In genomic region chr12:111867531-111867930, GRCh38 we compare ENCODE assay signal across 20 cellular contexts. TPM values are rescaled to one million over a fixed set of nuclear protein-coding genes. Genes with fewer than 3 reads are reported as not detected.
DNase-seq lines count a peak whose midpoint lies in the region; ATAC-seq, FAIRE-seq and TF ChIP-seq lines count a peak whose summit lies in the region.
"Had no signal": no experiment of that assay in that cellular context is flagged by ENCODE, and none has a peak within 500 bp of the region (broad histone marks: within the 10 kb centered on the region; RNA-seq: fewer than 3 reads in every experiment).

No MANE protein-coding gene starts in this region.

- H2BK12ac ChIP-seq in H1 (ENCODE audit: low read depth, low read length) = no peak overlapping the region
- H2BK12ac ChIP-seq in trophoblast cell (ENCODE audit: low read length) = no peak overlapping the region

- H3K4me1 ChIP-seq in H1 (replicated peaks in 1 of 4; ENCODE audit: control insufficient read depth in 3 of 4, insufficient read depth in 4 of 4, low read length in 3 of 4) (peaks cover 6 to 32% (median 19%) of the 10 kb centered on the region in 4 experiments), trophoblast cell (ENCODE audit: control insufficient read depth in 1 of 2, insufficient read depth in 2 of 2, low read length in 2 of 2) (no peaks in the 10 kb centered on the region)

- FAIRE-seq in H1 (lab: Jason Lieb, UNC) = no peak
- FAIRE-seq: H54 had no signal

- H3K4me2 ChIP-seq in H1 (ENCODE audit: insufficient read depth in 1 of 2, low read depth in 2 of 2, low read length in 2 of 2) = peak overlapping the region; percentile 53 to 58
- H3K4me2 ChIP-seq in trophoblast cell (ENCODE audit: low read length) = no peak overlapping the region

- POLR2A ChIA-PET in H1 (lab: Charles Lee; ENCODE audit: partially characterized antibody) = interaction anchor here (0.9 to 4.2 kb wide), 6 partner anchors 13 to 146 kb away, joined by 4 to 32 read pairs (median 6); partner anchors contain the start of genes ERP29 and MAPKAPK5

- peaks cover 3% of the 10 kb centered on the region for H3K4me1 Mint-ChIP-seq in activated naive CD4-positive, alpha-beta T cell treated with anti-CD3 and anti-CD28 coated beads for 36 hours (ENCODE audit: low read depth)
- H3K4me1 Mint-ChIP-seq in stimulated activated naive B cell treated with anti-CD40 and anti-IgM and Interleukin-4, amounts not matched to agents 10 μg/mL and 1 μg/mL and 100 μg/mL, for 72 hours = peaks cover 0 to 3% of the 10 kb centered on the region in 2 donors

- no peak overlapping the region for H4K8ac ChIP-seq in H1 (ENCODE audit: extremely low read depth, insufficient read depth, low read length)
- no peak overlapping the region for H4K8ac ChIP-seq in trophoblast cell (ENCODE audit: low read depth, low read length)

- H2AFZ ChIP-seq in H1 (ENCODE audit: low read length) (no peak overlapping the region), trophoblast cell (ENCODE audit: insufficient read depth, low read length, poor library complexity) (no peak overlapping the region)

- no peaks in the 10 kb centered on the region for H3K27me3 ChIP-seq in H1 (replicated peaks in 1 of 4; ENCODE audit: control insufficient read depth in 3 of 4, extremely low read depth in 1 of 4, insufficient read depth in 3 of 4, low read length in 3 of 4)
- no peaks in the 10 kb centered on the region for H3K27me3 ChIP-seq in trophoblast cell (ENCODE audit: insufficient read depth, low read length)

- peak overlapping the region; percentile 14 for H3K14ac ChIP-seq in H1 (ENCODE audit: insufficient read length)
- H3K14ac ChIP-seq in trophoblast cell (ENCODE audit: low read length) = no peak overlapping the region

- H2BK5ac ChIP-seq in H1 (ENCODE audit: low read depth, low read length) (peak overlapping the region; percentile 55; the same call in 1 of the 2 replicates), trophoblast cell (ENCODE audit: low read depth, low read length, poor library complexity) (no peak overlapping the region)

- peak overlapping the region; percentile 3 to 57 for H3K27ac Mint-ChIP-seq in activated naive CD4-positive, alpha-beta T cell treated with anti-CD3 and anti-CD28 coated beads, Interleukin-2, amount 50 U/mL, for 72 hours
- no peak overlapping the region for H3K27ac Mint-ChIP-seq in activated naive CD4-positive, alpha-beta T cell treated with anti-CD3 and anti-CD28 coated beads for 36 hours
- no peak overlapping the region for H3K27ac Mint-ChIP-seq in stimulated activated naive B cell treated with anti-CD40 and anti-IgM and Interleukin-4, amounts not matched to agents 10 μg/mL and 1 μg/mL and 100 μg/mL, for 72 hours

- no peak for TF ChIP-seq RAD21 in H1 (IDR thresholded peaks at IDR 0.05 in 1 of 2, conservative IDR thresholded peaks at IDR 0.05 in 1 of 2; ENCODE audit: low read depth in 2 of 2, low read length in 2 of 2)

- H3K4ac ChIP-seq in H1 (replicated peaks; ENCODE audit: insufficient read length, low read depth, low read length) (no peak overlapping the region), trophoblast cell (ENCODE audit: low read depth, low read length) (no peak overlapping the region)

- CTCF ChIA-PET in activated naive CD4-positive, alpha-beta T cell treated with anti-CD3 and anti-CD28 coated beads for 36 hours (lab: Charles Lee) = no interaction called here
- CTCF ChIA-PET in H1 (lab: Charles Lee; ENCODE audit: partially characterized antibody) = interaction anchor here (0.8 to 1.7 kb wide), 5 partner anchors 23 to 331 kb away, joined by 3 read pairs; no protein-coding TSS in a partner anchor

- no peak overlapping the region for H4K12ac ChIP-seq in trophoblast cell (ENCODE audit: low read depth, low read length)

- H2AK5ac ChIP-seq in H1 (ENCODE audit: low read depth, low read length) (0 out of 2 replicates have a peak overlapping the region, but pooled peaks have one; percentile 11), trophoblast cell (ENCODE audit: low read length) (no peak overlapping the region)

- no peaks in the 10 kb centered on the region for H4K20me1 ChIP-seq in H1 (replicated peaks in 1 of 2; ENCODE audit: control insufficient read depth in 1 of 2, insufficient read depth in 2 of 2, low read length in 2 of 2)

- H3K9me3 Mint-ChIP-seq in activated naive CD4-positive, alpha-beta T cell treated with anti-CD3 and anti-CD28 coated beads, Interleukin-2, amount 50 U/mL, for 72 hours = no peaks in the 10 kb centered on the region
- H3K9me3 Mint-ChIP-seq in activated naive CD4-positive, alpha-beta T cell treated with anti-CD3 and anti-CD28 coated beads for 36 hours = no peaks in the 10 kb centered on the region
- peaks cover 0 to 3% of the 10 kb centered on the region in 2 donors for H3K9me3 Mint-ChIP-seq in stimulated activated naive B cell treated with anti-CD40 and anti-IgM and Interleukin-4, amounts not matched to agents 10 μg/mL and 1 μg/mL and 100 μg/mL, for 72 hours
- H3K9me3 Mint-ChIP-seq: IgD-negative memory B cell had no signal

- peak overlapping the region; percentile 12; the same call in 1 of the 2 replicates for H3K27ac ChIP-seq in SK-N-MC
- peak overlapping the region; percentile 70; the same call in 1 of the 2 replicates for H3K27ac ChIP-seq in H1 (ENCODE audit: low read depth, low read length)
- no peak overlapping the region for H3K27ac ChIP-seq in trophoblast cell (ENCODE audit: low read depth, low read length)

- no peaks in the 10 kb centered on the region for H3K27me3 Mint-ChIP-seq in activated naive CD4-positive, alpha-beta T cell treated with anti-CD3 and anti-CD28 coated beads for 36 hours (ENCODE audit: low read depth)
- no peaks in the 10 kb centered on the region for H3K27me3 Mint-ChIP-seq in stimulated activated naive B cell treated with anti-CD40 and anti-IgM and Interleukin-4, amounts not matched to agents 10 μg/mL and 1 μg/mL and 100 μg/mL, for 72 hours
- H3K27me3 Mint-ChIP-seq: IgD-negative memory B cell had no signal

- H4K5ac ChIP-seq in H1 (ENCODE audit: insufficient read length, low read depth, low read length) = peak overlapping the region; percentile 80

- H2BK15ac ChIP-seq in H1 (ENCODE audit: low read length) = 0 out of 2 replicates have a peak overlapping the region, but pooled peaks have one; percentile 6

- H3K9ac ChIP-seq in SK-N-MC (ENCODE audit: insufficient read length) (no peak overlapping the region), H1 (replicated peaks in 1 of 4; ENCODE audit: extremely low read depth in 1 of 4, low read depth in 3 of 4, low read length in 3 of 4) (no peak overlapping the region), trophoblast cell (ENCODE audit: low read length) (no peak overlapping the region)

- intact Hi-C loops in activated naive CD4-positive, alpha-beta T cell treated with anti-CD3 and anti-CD28 coated beads for 36 hours (cut with micrococcal nuclease) = no loop called here

- TF ChIP-seq CTCF in H1 (IDR thresholded peaks at IDR 0.05; ENCODE audit: control extremely low read depth in 1 of 3, insufficient read depth in 1 of 3, low read depth in 1 of 3, low read length in 3 of 3) = no peak

- 71% methylated on average over 2 of the region's 2 CpGs; no CpG with 5 or more reads in 1 of the 2 experiments for WGBS in H1 (ENCODE audit: extremely low coverage in 1 of 2, insufficient coverage in 1 of 2, insufficient read length in 1 of 2, insufficient replicate concordance in 2 of 2, low coverage in 1 of 2, low lambda C conversion rate in 2 of 2, missing lambda C conversion rate in 1 of 2), 2 experiments
- WGBS in trophoblast cell (ENCODE audit: extremely low coverage, insufficient coverage, insufficient read length) = no CpG with 5 or more reads among the region's 2 CpGs

- H3K23ac ChIP-seq in H1 (ENCODE audit: insufficient read length) = no peak overlapping the region
- H3K23ac ChIP-seq in trophoblast cell (ENCODE audit: low read length) = peak overlapping the region; percentile 27

- peak overlapping the region; percentile 9; the same call in 1 of the 2 replicates for H2BK20ac ChIP-seq in H1 (ENCODE audit: low read length)

- H3K36me3 ChIP-seq in SK-N-MC (ENCODE audit: insufficient read depth, low read length) (peaks cover 75% of the 10 kb centered on the region), H1 (ENCODE audit: control insufficient read depth in 2 of 4, insufficient read depth in 4 of 4, low read length in 3 of 4) (peaks cover 11 to 38% (median 21%) of the 10 kb centered on the region in 4 experiments), trophoblast cell (ENCODE audit: control insufficient read depth in 1 of 2, insufficient read depth in 2 of 2, low read length in 2 of 2) (peaks cover 17 to 29% of the 10 kb centered on the region in 2 experiments)

- H3K36me3 Mint-ChIP-seq in activated naive CD4-positive, alpha-beta T cell treated with anti-CD3 and anti-CD28 coated beads, Interleukin-2, amount 50 U/mL, for 72 hours = peaks cover 9 to 10% of the 10 kb centered on the region in 2 donors
- peaks cover 34% of the 10 kb centered on the region for H3K36me3 Mint-ChIP-seq in activated naive CD4-positive, alpha-beta T cell treated with anti-CD3 and anti-CD28 coated beads for 36 hours (ENCODE audit: low read depth)
- peaks cover 30 to 44% of the 10 kb centered on the region in 2 donors for H3K36me3 Mint-ChIP-seq in stimulated activated naive B cell treated with anti-CD40 and anti-IgM and Interleukin-4, amounts not matched to agents 10 μg/mL and 1 μg/mL and 100 μg/mL, for 72 hours

- H3K18ac ChIP-seq in H1 (ENCODE audit: extremely low read depth, low read length) = peak overlapping the region; percentile 3; the same call in 1 of the 2 replicates
- no peak overlapping the region for H3K18ac ChIP-seq in trophoblast cell (ENCODE audit: low read length)

- peak overlapping the region; percentile 95 for H2BK120ac ChIP-seq in H1 (replicated peaks; ENCODE audit: low read depth, low read length)
- no peak overlapping the region for H2BK120ac ChIP-seq in trophoblast cell (ENCODE audit: insufficient read depth, low read length, poor library complexity)

- H3K56ac ChIP-seq in H1 (replicated peaks; ENCODE audit: insufficient read length, low read depth, low read length) = no peak overlapping the region

- H3K79me2 ChIP-seq in H1 (ENCODE audit: control insufficient read depth in 1 of 2, insufficient read depth in 2 of 2, low read length in 2 of 2) (peaks cover 4 to 51% of the 10 kb centered on the region in 2 experiments; a peak in 2 of 4 replicates), trophoblast cell (ENCODE audit: control insufficient read depth, insufficient read depth, low read length, poor library complexity) (no peaks in the 10 kb centered on the region)

- DNase-seq in activated naive CD4-positive, alpha-beta T cell treated with anti-CD3 and anti-CD28 coated beads, Interleukin-2, amount 50 U/mL, for 72 hours (ENCODE audit: low spot score in 2 of 2) = no peak
- no peak for DNase-seq in activated naive CD4-positive, alpha-beta T cell treated with anti-CD3 and anti-CD28 coated beads for 36 hours
- DNase-seq in SK-N-MC (ENCODE audit: low read depth, low spot score) (no peak), H1 (ENCODE audit: low read depth in 1 of 2, low spot score in 2 of 2) (no peak), trophoblast cell (peak in 1 of 2 donors; percentile 61), NCI-H2196 (lab: John Stamatoyannopoulos, UW; ENCODE audit: unreplicated experiment) (no peak)
- no peak for DNase-seq in stimulated activated naive B cell treated with anti-CD40 and anti-IgM and Interleukin-4, amounts not matched to agents 10 μg/mL and 1 μg/mL and 100 μg/mL, for 72 hours
- DNase-seq: ACHN; CD8-positive, alpha-beta T cell; DND-41; GDM1; NCI-H1417; NCI-H1930; NCI-H2171; NCI-H524 treated with DMSO at 0.1 percent for 48 hours; OCI-M1; RPMI8226 had no signal

- H3K9me3 ChIP-seq in SK-N-MC (ENCODE audit: low read depth, low read length) (no peaks in the 10 kb centered on the region), H1 (ENCODE audit: insufficient read depth in 2 of 2, low read depth in 1 of 2, low read length in 1 of 2) (no peaks in the 10 kb centered on the region), trophoblast cell (ENCODE audit: insufficient read depth, low read depth, low read length) (no peaks in the 10 kb centered on the region)

- no peak for TF ChIP-seq POLR2A in H1 (IDR thresholded peaks at IDR 0.05; ENCODE audit: control extremely low read depth in 1 of 2, low read depth in 2 of 2, low read length in 2 of 2)

- no peak for TF ChIP-seq EP300 in H1 (IDR thresholded peaks at IDR 0.05; ENCODE audit: borderline replicate concordance in 1 of 2, low read depth in 2 of 2, low read length in 2 of 2)

- H4K91ac ChIP-seq in H1 (replicated peaks; ENCODE audit: insufficient read length, low read length) = peak overlapping the region; percentile 45
- H4K91ac ChIP-seq in trophoblast cell (ENCODE audit: low read depth, low read length) = no peak overlapping the region

- no peak overlapping the region for H3K4me3 ChIP-seq in SK-N-MC
- H3K4me3 ChIP-seq in H1 (ENCODE audit: extremely low read depth in 1 of 4, insufficient read depth in 2 of 4, low read depth in 3 of 4, low read length in 4 of 4) = peak overlapping the region in 2 of 4 experiments; percentile 12 to 46; a peak in 4 of 8 replicates
- no peak overlapping the region for H3K4me3 ChIP-seq in trophoblast cell (ENCODE audit: low read depth, low read length)

- no peaks in the 10 kb centered on the region for H3K23me2 ChIP-seq in H1 (ENCODE audit: low read depth, low read length)

- H3K79me1 ChIP-seq in H1 (ENCODE audit: low read depth, low read length) (peaks cover 2% of the 10 kb centered on the region; the same call in 1 of the 2 replicates), trophoblast cell (ENCODE audit: low read length) (no peaks in the 10 kb centered on the region)

- no peak overlapping the region for H3K4me3 Mint-ChIP-seq in activated naive CD4-positive, alpha-beta T cell treated with anti-CD3 and anti-CD28 coated beads for 36 hours
- no peak overlapping the region for H3K4me3 Mint-ChIP-seq in stimulated activated naive B cell treated with anti-CD40 and anti-IgM and Interleukin-4, amounts not matched to agents 10 μg/mL and 1 μg/mL and 100 μg/mL, for 72 hours
- H3K4me3 Mint-ChIP-seq: CD8-positive, alpha-beta T cell; IgD-negative memory B cell had no signal

- no peak for ATAC-seq in activated naive CD4-positive, alpha-beta T cell treated with anti-CD3 and anti-CD28 coated beads, Interleukin-2, amount 50 U/mL, for 72 hours
- no peak for ATAC-seq in GM19035 (IDR thresholded peaks at IDR 0.05; ENCODE audit: unreplicated experiment)
- no peak for ATAC-seq in stimulated activated naive B cell treated with anti-CD40 and anti-IgM and Interleukin-4, amounts not matched to agents 10 μg/mL and 1 μg/mL and 100 μg/mL, for 72 hours (replicated peaks)
- ATAC-seq: CD8-positive, alpha-beta T cell had no signal

RNA-seq across cellular contexts. Expression of gene MAPKAPK5, which starts 25.5 kb away (rescaled TPM):
- 10 to 100 TPM; 31.8 to 61.3 TPM for total RNA-seq in activated naive CD4-positive, alpha-beta T cell treated with anti-CD3 and anti-CD28 coated beads, Interleukin-2, amount 50 U/mL, for 72 hours
- 10 to 100 TPM; 41.9 to 43.6 TPM for total RNA-seq in activated naive CD4-positive, alpha-beta T cell treated with anti-CD3 and anti-CD28 coated beads for 36 hours
- 90.8 and 91.5 TPM in 2 replicates for total RNA-seq in H1 (2021; fragmentation: NEBNext Ultra II Directional; extraction: Animal tissue kit (Norgen Biotek cat#: 25700))
- polyA plus RNA-seq in H1 (2011; rRNA removed) = 33.8 and 40.0 TPM in 2 replicates
- polyA plus RNA-seq in H1 (2011; cell fraction: cytosol; rRNA removed) = 61.6 TPM
- 71.2 TPM for polyA plus RNA-seq in H1 (2011; cell fraction: nucleus; rRNA removed)
- 58.3 to 69.9 TPM (median 62.5 TPM) in 4 replicates for polyA plus RNA-seq in H1 (2012, experiment 1 of 2)
- 20.3 TPM for polyA plus RNA-seq in H1 (2012, experiment 2 of 2)
- polyA plus RNA-seq in H1 (2013, experiment 1 of 2) = 34.8 TPM
- polyA plus RNA-seq in H1 (2013, experiment 2 of 2) = 34.6 TPM
- 87.2 and 98.8 TPM in 2 replicates for polyA minus RNA-seq in H1 (2011; rRNA and poly(A)+ RNA removed)
- 31.6 TPM for polyA minus RNA-seq in H1 (2011; cell fraction: cytosol; rRNA and poly(A)+ RNA removed)
- 96.5 TPM for polyA minus RNA-seq in H1 (2011; cell fraction: nucleus; rRNA and poly(A)+ RNA removed)
- polyA plus RNA-seq in trophoblast cell (2013) = 23.3 and 23.4 TPM in 2 replicates

Comparison
In these comparisons a context has a peak if more than half of its experiments do, and no peak if none do; other contexts are left out.
1. H3K27ac Mint-ChIP-seq: peak in activated naive CD4-positive, alpha-beta T cell treated with anti-CD3 and anti-CD28 coated beads, Interleukin-2, amount 50 U/mL, for 72 hours (2 of 2); none in activated naive CD4-positive, alpha-beta T cell treated with anti-CD3 and anti-CD28 coated beads for 36 hours (single experiment) and stimulated activated naive B cell treated with anti-CD40 and anti-IgM and Interleukin-4, amounts not matched to agents 10 μg/mL and 1 μg/mL and 100 μg/mL, for 72 hours (single experiment).